Comparison of ENCODE assay signal across 8 cellular contexts in the genomic region with DNA sequence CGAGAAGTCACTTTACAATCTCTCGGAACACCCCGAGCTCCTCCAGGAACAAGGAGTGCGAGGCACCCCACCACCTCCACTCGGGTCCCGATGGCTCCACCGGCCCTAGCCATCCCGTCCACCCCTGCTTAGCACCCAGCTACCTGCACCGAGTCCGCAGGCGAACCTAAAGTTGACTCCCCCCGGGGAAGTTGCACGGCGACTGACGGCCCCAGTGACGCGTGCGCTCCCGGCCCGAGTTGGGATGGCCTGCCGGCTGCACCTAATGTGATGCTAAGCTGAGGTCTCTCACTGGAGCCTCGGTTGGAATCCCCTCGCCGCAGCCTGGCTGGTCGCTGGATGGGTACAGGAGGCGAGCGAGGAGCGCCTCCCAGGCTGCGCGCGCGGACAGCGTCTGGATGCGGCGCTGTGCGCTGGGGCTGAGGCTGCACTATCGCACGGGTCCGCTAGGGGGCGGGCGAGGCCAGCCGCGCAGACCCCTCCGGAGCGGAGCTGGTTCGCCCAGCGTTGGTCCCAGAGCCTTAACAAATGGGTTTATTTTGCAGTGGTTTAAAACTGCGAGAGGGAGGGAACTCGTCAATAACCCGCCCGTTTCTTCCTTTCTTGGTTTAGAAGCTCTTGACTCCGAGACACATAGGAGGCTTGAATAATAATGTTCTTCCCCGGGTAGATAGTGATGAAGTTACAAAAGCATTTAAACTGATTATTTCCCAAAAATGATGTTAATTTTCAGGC. TPM values are rescaled to one million over a fixed set of nuclear protein-coding genes. Genes with fewer than 3 reads are reported as not detected.
A peak's percentile ranks its signal among the peaks of the same experiment; 100 is the strongest.
DNase-seq lines count a peak whose midpoint lies in the region; ATAC-seq and TF ChIP-seq lines count a peak whose summit lies in the region.

A gene (minus strand): TSS at position 526 of the 735 bp plus-strand sequence. CDS start 1,426 bp downstream, outside the sequence.

- H3K4me1 Mint-ChIP-seq in activated naive CD8-positive, alpha-beta T cell treated with anti-CD3 and anti-CD28 coated beads, Interleukin-2, amount 50 U/mL, for 24 hours, result peaks cover 14% of the 10 kb centered on the region

- DNase-seq in Daoy (ENCODE audit: low read depth) (peak; percentile 76), HL-60 (ENCODE audit: low read depth in 1 of 2, low spot score in 1 of 2) (peak; percentile 15 to 35), SHP77 (lab: John Stamatoyannopoulos, UW) (peak; percentile 29 to 69), left ventricle myocardium superior (peak; percentile 80), putamen (ENCODE audit: low spot score) (peak; percentile 58), GDM1 (lab: John Stamatoyannopoulos, UW) (no peak)
- DNase-seq in activated naive CD8-positive, alpha-beta T cell treated with anti-CD3 and anti-CD28 coated beads, Interleukin-2, amount 50 U/mL, for 24 hours, result peak; percentile 72

- intact Hi-C loops in left ventricle myocardium superior (cut with micrococcal nuclease), result no loop called here

- H3K27me3 Mint-ChIP-seq in activated naive CD8-positive, alpha-beta T cell treated with anti-CD3 and anti-CD28 coated beads, Interleukin-2, amount 50 U/mL, for 24 hours, result peaks cover 40% of the 10 kb centered on the region

- H3K36me3 Mint-ChIP-seq in activated naive CD8-positive, alpha-beta T cell treated with anti-CD3 and anti-CD28 coated beads, Interleukin-2, amount 50 U/mL, for 24 hours (ENCODE audit: low read depth), result no peaks in the 10 kb centered on the region

- peak; percentile 66 for TF ChIP-seq CTCF in HL-60 (IDR thresholded peaks at IDR 0.05; ENCODE audit: insufficient read depth, low read length)

- H3K27ac ChIP-seq in HL-60 (replicated peaks), result no peak within 1 kb of the TSS

- ATAC-seq in GM21360 (IDR thresholded peaks at IDR 0.05; ENCODE audit: unreplicated experiment), result peak; percentile 89
- peak; percentile 83 for ATAC-seq in activated naive CD8-positive, alpha-beta T cell treated with anti-CD3 and anti-CD28 coated beads, Interleukin-2, amount 50 U/mL, for 24 hours
- peak; percentile 92 for ATAC-seq in left ventricle myocardium superior

- H3K27me3 ChIP-seq in HL-60 (ENCODE audit: insufficient read depth, poor library complexity, severe bottlenecking), result peaks cover 39% of the 10 kb centered on the region

- H3K4me3 ChIP-seq in HL-60 (replicated peaks; ENCODE audit: insufficient read depth, low read length), result no peak within 1 kb of the TSS

- peak within 1 kb of the TSS; percentile 64 for H3K4me3 Mint-ChIP-seq in activated naive CD8-positive, alpha-beta T cell treated with anti-CD3 and anti-CD28 coated beads, Interleukin-2, amount 50 U/mL, for 24 hours

- H3K9me3 Mint-ChIP-seq in activated naive CD8-positive, alpha-beta T cell treated with anti-CD3 and anti-CD28 coated beads, Interleukin-2, amount 50 U/mL, for 24 hours, result no peaks in the 10 kb centered on the region

- H3K27ac Mint-ChIP-seq in activated naive CD8-positive, alpha-beta T cell treated with anti-CD3 and anti-CD28 coated beads, Interleukin-2, amount 50 U/mL, for 24 hours, result no peak within 1 kb of the TSS

RNA-seq across cellular contexts. Expression of the gene that starts here (rescaled TPM):
- 0.63 and 2.0 TPM in 2 replicates for total RNA-seq in Daoy (2014; rRNA removed; shearing (Covaris generic))
- total RNA-seq in left ventricle myocardium superior, result 0.20 TPM

Comparison
In these comparisons a context has a peak if more than half of its experiments do, and no peak if none do; other contexts are left out.
1. Peak in DNase-seq and ATAC-seq in left ventricle myocardium superior; RNA of the gene not detected or under 1 TPM.